8 cellular contexts compared by ENCODE assay signal in genomic region chr6:31729979-31730630, GRCh38. TPM values are rescaled to one million over a fixed set of nuclear protein-coding genes. Genes with fewer than 3 reads are reported as not detected.
DNase-seq lines count a peak whose midpoint lies in the region; ATAC-seq and TF ChIP-seq lines count a peak whose summit lies in the region.

No MANE protein-coding gene starts in this region.

- no peak for ATAC-seq in GM18519 (IDR thresholded peaks at IDR 0.05; ENCODE audit: low FRiP score, unreplicated experiment)

- intact Hi-C loops in thyroid gland (cut with DNase I), result loop anchor here (5.0 to 10.0 kb wide), 2 partner anchors 43 to 105 kb away; no protein-coding TSS in a partner anchor

- peak overlapping the region; percentile 82 to 98 (median 93) for H3K27ac ChIP-seq in thyroid gland

- WGBS in thyroid gland, 2 donors, result 10 to 11% methylated on average over 21 to 26 of the region's 46 CpGs

- H3K4me1 ChIP-seq in thyroid gland, result peaks cover 35 to 53% of the 10 kb centered on the region in 2 donors

- peak; percentile 92 for DNase-seq in HT1080 (ENCODE audit: low read depth)
- peak; percentile 90 for DNase-seq in SK-N-DZ (ENCODE audit: low spot score)
- DNase-seq in activated naive CD8-positive, alpha-beta T cell treated with anti-CD3 and anti-CD28 coated beads for 36 hours, result peak; percentile 77
- DNase-seq in glomerular visceral epithelial cell (ENCODE audit: extremely low spot score), result peak; percentile 88
- peak in 47 of 56 donors; percentile 20 to 83 (median 61) for DNase-seq in nucleus accumbens (lab: John Stamatoyannopoulos, UW)
- peak; percentile 84 to 86 for DNase-seq in thyroid gland

- peaks cover 33 to 42% of the 10 kb centered on the region in 2 donors for H3K36me3 ChIP-seq in thyroid gland

- peak overlapping the region; percentile 84 for H3K4me3 Mint-ChIP-seq in activated naive CD8-positive, alpha-beta T cell treated with anti-CD3 and anti-CD28 coated beads for 36 hours

- no peaks in the 10 kb centered on the region for H3K9me3 ChIP-seq in thyroid gland

- TF ChIP-seq POLR2A in GM15510 (IDR thresholded peaks at IDR 0.05; ENCODE audit: borderline replicate concordance, extremely low read depth, insufficient read length) (peak; percentile 47), thyroid gland (IDR thresholded peaks at IDR 0.05) (peak; percentile 57 to 79)

- peaks cover 53% of the 10 kb centered on the region for H3K4me1 Mint-ChIP-seq in activated naive CD8-positive, alpha-beta T cell treated with anti-CD3 and anti-CD28 coated beads for 36 hours

- H3K27me3 ChIP-seq in thyroid gland, result no peaks in the 10 kb centered on the region

- no peaks in the 10 kb centered on the region for H3K27me3 Mint-ChIP-seq in activated naive CD8-positive, alpha-beta T cell treated with anti-CD3 and anti-CD28 coated beads for 36 hours

- H3K4me3 ChIP-seq in thyroid gland (replicated peaks in 1 of 3), result peak overlapping the region; percentile 55 to 84 (median 62)

- H3K36me3 Mint-ChIP-seq in activated naive CD8-positive, alpha-beta T cell treated with anti-CD3 and anti-CD28 coated beads for 36 hours, result peaks cover 39% of the 10 kb centered on the region

- no peaks in the 10 kb centered on the region for H3K9me3 Mint-ChIP-seq in activated naive CD8-positive, alpha-beta T cell treated with anti-CD3 and anti-CD28 coated beads for 36 hours

- TF ChIP-seq CTCF in thyroid gland (IDR thresholded peaks at IDR 0.05), result no peak

- peak overlapping the region; percentile 13 for H3K27ac Mint-ChIP-seq in activated naive CD8-positive, alpha-beta T cell treated with anti-CD3 and anti-CD28 coated beads for 36 hours

RNA-seq across cellular contexts. Expression of gene DDAH2, which starts 1.0 kb away (rescaled TPM):
- total RNA-seq in HT1080 (2014; rRNA removed; shearing (Covaris generic)), result 36.0 and 36.2 TPM in 2 replicates
- polyA plus RNA-seq in HT1080 (2015; cell fraction: cytosol; rRNA removed), result 27.0 and 28.8 TPM in 2 replicates
- 39.8 and 42.5 TPM in 2 replicates for polyA plus RNA-seq in HT1080 (2015; cell fraction: nucleus; rRNA removed)
- 96.6 and 118 TPM in 2 replicates for polyA plus RNA-seq in SK-N-DZ (2014; cell fraction: cytosol; rRNA removed)
- polyA plus RNA-seq in SK-N-DZ (2014; cell fraction: nucleus; rRNA removed), result 46.3 and 70.4 TPM in 2 replicates
- total RNA-seq in activated naive CD8-positive, alpha-beta T cell treated with anti-CD3 and anti-CD28 coated beads for 36 hours, result 1 to 10 TPM; 3.5 to 3.8 TPM
- 100 to 1,000 TPM in 3 of 4 donors, 10 to 100 TPM in 1; 99.9 to 117 (median 114) TPM for total RNA-seq in thyroid gland

RNA-seq across cellular contexts. Expression of gene CLIC1, which starts 6.2 kb away (rescaled TPM):
- 1,383 and 1,400 TPM in 2 replicates for total RNA-seq in HT1080 (2014; rRNA removed; shearing (Covaris generic))
- 722 and 789 TPM in 2 replicates for polyA plus RNA-seq in HT1080 (2015; cell fraction: cytosol; rRNA removed)
- polyA plus RNA-seq in HT1080 (2015; cell fraction: nucleus; rRNA removed), result 539 and 564 TPM in 2 replicates
- 89.2 and 116 TPM in 2 replicates for polyA plus RNA-seq in SK-N-DZ (2014; cell fraction: cytosol; rRNA removed)
- polyA plus RNA-seq in SK-N-DZ (2014; cell fraction: nucleus; rRNA removed), result 57.8 and 58.9 TPM in 2 replicates
- 100 to 1,000 TPM; 328 to 329 TPM for total RNA-seq in activated naive CD8-positive, alpha-beta T cell treated with anti-CD3 and anti-CD28 coated beads for 36 hours
- total RNA-seq in thyroid gland, result 100 to 1,000 TPM; 222 to 314 (median 247) TPM

RNA-seq across cellular contexts. Expression of gene MPIG6B, which starts 6.9 kb away (rescaled TPM):
- total RNA-seq in HT1080 (2014; rRNA removed; shearing (Covaris generic)), result not detected in 2 replicates
- polyA plus RNA-seq in HT1080 (2015; cell fraction: cytosol; rRNA removed), result not detected in 2 replicates
- polyA plus RNA-seq in HT1080 (2015; cell fraction: nucleus; rRNA removed), result not detected in 2 replicates
- not detected in 2 replicates for polyA plus RNA-seq in SK-N-DZ (2014; cell fraction: cytosol; rRNA removed)
- polyA plus RNA-seq in SK-N-DZ (2014; cell fraction: nucleus; rRNA removed), result not detected in 2 replicates
- total RNA-seq in activated naive CD8-positive, alpha-beta T cell treated with anti-CD3 and anti-CD28 coated beads for 36 hours, result under 1 TPM; 0.16 to 0.56 TPM
- total RNA-seq in thyroid gland, result 1 to 10 TPM in 1 of 4 donors, under 1 TPM in 1, not detected in 2; 0.54 to 1.8 TPM

RNA-seq across cellular contexts. Expression of gene LY6G6C, which starts 8.6 kb away (rescaled TPM):
- total RNA-seq in HT1080 (2014; rRNA removed; shearing (Covaris generic)), result not detected in 2 replicates
- not detected in 2 replicates for polyA plus RNA-seq in HT1080 (2015; cell fraction: cytosol; rRNA removed)
- 0.28 TPM in 1 of 2 replicates, not detected in the other for polyA plus RNA-seq in HT1080 (2015; cell fraction: nucleus; rRNA removed)
- polyA plus RNA-seq in SK-N-DZ (2014; cell fraction: cytosol; rRNA removed), result not detected in 2 replicates
- polyA plus RNA-seq in SK-N-DZ (2014; cell fraction: nucleus; rRNA removed), result not detected in 2 replicates
- total RNA-seq in activated naive CD8-positive, alpha-beta T cell treated with anti-CD3 and anti-CD28 coated beads for 36 hours, result not detected
- total RNA-seq in thyroid gland, result not detected

RNA-seq across cellular contexts. Expression of gene MSH5, which starts 9.7 kb away (rescaled TPM):
- total RNA-seq in HT1080 (2014; rRNA removed; shearing (Covaris generic)), result 9.5 and 10.2 TPM in 2 replicates
- 6.3 and 6.8 TPM in 2 replicates for polyA plus RNA-seq in HT1080 (2015; cell fraction: cytosol; rRNA removed)
- 117 and 128 TPM in 2 replicates for polyA plus RNA-seq in HT1080 (2015; cell fraction: nucleus; rRNA removed)
- polyA plus RNA-seq in SK-N-DZ (2014; cell fraction: cytosol; rRNA removed), result 4.3 and 10.2 TPM in 2 replicates
- polyA plus RNA-seq in SK-N-DZ (2014; cell fraction: nucleus; rRNA removed), result 63.8 and 111 TPM in 2 replicates
- total RNA-seq in activated naive CD8-positive, alpha-beta T cell treated with anti-CD3 and anti-CD28 coated beads for 36 hours, result 10 to 100 TPM; 48.1 to 53.4 TPM
- 10 to 100 TPM in 1 of 4 donors, 1 to 10 TPM in 3; 5.6 to 11.2 (median 7.2) TPM for total RNA-seq in thyroid gland
